Comparison of ENCODE assay signal across 1 cellular context in the genomic region with DNA sequence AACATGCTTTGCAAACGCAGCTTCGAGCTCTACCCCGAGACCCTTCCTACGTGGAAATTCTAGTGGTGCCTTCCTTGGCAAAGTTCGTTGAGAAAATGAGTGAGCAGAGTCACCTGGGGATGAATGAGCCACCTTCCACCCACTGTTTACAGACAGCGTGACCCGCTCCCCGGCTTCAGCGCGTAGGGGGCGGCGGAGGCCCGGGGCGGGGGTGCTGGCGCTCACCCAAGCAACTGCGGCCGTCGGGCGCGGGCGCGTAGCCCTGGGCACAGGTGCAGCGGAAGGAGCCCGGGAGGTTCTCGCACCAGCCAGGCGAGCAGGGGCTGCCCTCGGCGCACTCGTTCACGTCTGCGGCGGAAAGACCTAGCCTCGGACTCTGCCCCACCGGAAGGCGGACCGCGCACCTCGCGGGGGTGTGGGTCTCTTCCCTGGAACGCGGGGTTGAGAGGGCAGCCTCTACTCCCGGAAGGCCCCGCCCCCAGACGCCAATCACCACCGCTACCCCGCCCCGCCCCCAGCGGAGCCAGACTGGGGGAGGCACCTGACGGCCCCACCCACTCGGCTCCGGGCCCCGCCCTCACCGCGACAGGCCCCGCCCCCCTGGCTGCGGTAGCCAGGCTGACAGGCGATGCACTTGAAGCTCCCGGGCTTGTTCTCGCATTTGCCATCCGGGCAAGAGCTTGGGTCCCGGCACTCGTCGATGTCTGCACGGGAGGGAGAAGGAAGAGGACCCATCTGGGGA.
TF ChIP-seq lines count a peak whose summit lies in the region.

No MANE protein-coding gene starts in this region.

TF ChIP-seq in K562, 482 proteins besides CTCF, POLR2A, EP300 and RAD21 (continued from another document and continues in another):
- TF ChIP-seq, protein P1, sequence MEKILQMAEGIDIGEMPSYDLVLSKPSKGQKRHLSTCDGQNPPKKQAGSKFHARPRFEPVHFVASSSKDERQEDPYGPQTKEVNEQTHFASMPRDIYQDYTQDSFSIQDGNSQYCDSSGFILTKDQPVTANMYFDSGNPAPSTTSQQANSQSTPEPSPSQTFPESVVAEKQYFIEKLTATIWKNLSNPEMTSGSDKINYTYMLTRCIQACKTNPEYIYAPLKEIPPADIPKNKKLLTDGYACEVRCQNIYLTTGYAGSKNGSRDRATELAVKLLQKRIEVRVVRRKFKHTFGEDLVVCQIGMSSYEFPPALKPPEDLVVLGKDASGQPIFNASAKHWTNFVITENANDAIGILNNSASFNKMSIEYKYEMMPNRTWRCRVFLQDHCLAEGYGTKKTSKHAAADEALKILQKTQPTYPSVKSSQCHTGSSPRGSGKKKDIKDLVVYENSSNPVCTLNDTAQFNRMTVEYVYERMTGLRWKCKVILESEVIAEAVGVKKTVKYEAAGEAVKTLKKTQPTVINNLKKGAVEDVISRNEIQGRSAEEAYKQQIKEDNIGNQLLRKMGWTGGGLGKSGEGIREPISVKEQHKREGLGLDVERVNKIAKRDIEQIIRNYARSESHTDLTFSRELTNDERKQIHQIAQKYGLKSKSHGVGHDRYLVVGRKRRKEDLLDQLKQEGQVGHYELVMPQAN (IDR thresholded peaks at IDR 0.05; ENCODE audit: borderline replicate concordance), result no peak
- TF ChIP-seq ZNF134 (CRISPR knock-in tag; conservative IDR thresholded peaks at IDR 0.05) (no peak), ZC3H11A (IDR thresholded peaks at IDR 0.05; ENCODE audit: low read depth, low read length) (no peak), BRF1 (IDR thresholded peaks at IDR 0.05; ENCODE audit: borderline replicate concordance, extremely low read depth, insufficient read length) (no peak), BRD9 (IDR thresholded peaks at IDR 0.05; ENCODE audit: low read depth, partially characterized antibody) (no peak), ZNF699 (CRISPR knock-in tag; IDR thresholded peaks at IDR 0.05; ENCODE audit: insufficient replicate concordance) (no peak), BRCA1 (IDR thresholded peaks at IDR 0.05) (no peak), BRCA1 (CRISPR knock-in tag; IDR thresholded peaks at IDR 0.05) (no peak), ESRRB (CRISPR knock-in tag; IDR thresholded peaks at IDR 0.05; ENCODE audit: borderline replicate concordance) (no peak), ZC3H8 (IDR thresholded peaks at IDR 0.05) (no peak), ZFP36 (IDR thresholded peaks at IDR 0.05; ENCODE audit: low read depth, low read length, partially characterized antibody) (no peak), ETV6 (IDR thresholded peaks at IDR 0.05; ENCODE audit: borderline replicate concordance in 1 of 2, low read depth in 2 of 2, low read length in 1 of 2) (no peak), ETV6 (CRISPR knock-in tag; IDR thresholded peaks at IDR 0.05; ENCODE audit: borderline replicate concordance) (no peak), HBP1 (CRISPR knock-in tag; IDR thresholded peaks at IDR 0.05) (peak; percentile 19; the same call in 1 of the 2 replicates), STAT5A (IDR thresholded peaks at IDR 0.05; ENCODE audit: borderline replicate concordance, low read length) (no peak), ZNF668 (CRISPR knock-in tag; IDR thresholded peaks at IDR 0.05) (no peak), TAF1 (IDR thresholded peaks at IDR 0.05; ENCODE audit: control insufficient read depth, extremely low read depth, insufficient read depth, low read length, severe bottlenecking) (no peak), KAT7 (CRISPR knock-in tag; IDR thresholded peaks at IDR 0.05; ENCODE audit: borderline replicate concordance) (no peak), ZNF780A (CRISPR knock-in tag; IDR thresholded peaks at IDR 0.05) (no peak), CSDE1 (IDR thresholded peaks at IDR 0.05) (no peak), ZNF143 (CRISPR knock-in tag; IDR thresholded peaks at IDR 0.05) (no peak), ATF4 (CRISPR knock-in tag; IDR thresholded peaks at IDR 0.05) (no peak), FOSL1 (tag; conservative IDR thresholded peaks at IDR 0.05) (no peak), JUNB (CRISPR knock-in tag; conservative IDR thresholded peaks at IDR 0.05) (no peak), SPI1 (IDR thresholded peaks at IDR 0.05; ENCODE audit: borderline replicate concordance, low read depth, low read length) (no peak), BDP1 (IDR thresholded peaks at IDR 0.05; ENCODE audit: insufficient read depth, insufficient read length) (no peak), PTBP1 (IDR thresholded peaks at IDR 0.05; ENCODE audit: low read depth, low read length) (no peak), SMARCE1 (IDR thresholded peaks at IDR 0.05) (no peak), JUND (IDR thresholded peaks at IDR 0.05; ENCODE audit: borderline replicate concordance, low read depth, low read length) (0 out of 2 replicates have a peak, but pooled peaks have one; percentile 2), JUND (tag; IDR thresholded peaks at IDR 0.05; ENCODE audit: borderline replicate concordance, low read depth, low read length) (no peak), HNRNPLL (IDR thresholded peaks at IDR 0.05; ENCODE audit: low read depth, low read length, poor library complexity, severe bottlenecking) (peak; percentile 35), NONO (IDR thresholded peaks at IDR 0.05; ENCODE audit: low read depth in 2 of 2, low read length in 1 of 2) (peak in 1 of 2 experiments; percentile 15; a peak in 1 of 4 replicates), HMBOX1 (IDR thresholded peaks at IDR 0.05) (no peak), THRA (IDR thresholded peaks at IDR 0.05) (no peak), MBD2 (IDR thresholded peaks at IDR 0.05; ENCODE audit: borderline replicate concordance, low read depth) (no peak), RBM14 (IDR thresholded peaks at IDR 0.05; ENCODE audit: borderline replicate concordance, insufficient read depth, low read depth, low read length) (no peak), YY1 (IDR thresholded peaks at IDR 0.05; ENCODE audit: borderline replicate concordance in 1 of 3, control insufficient read depth in 1 of 3, extremely low read depth in 1 of 3, insufficient read depth in 3 of 3, insufficient read length in 1 of 3, insufficient replicate concordance in 2 of 3, low read depth in 1 of 3, low read length in 2 of 3) (no peak), CHD2 (IDR thresholded peaks at IDR 0.05; ENCODE audit: low read depth, low read length) (no peak), TGIF2 (CRISPR knock-in tag; IDR thresholded peaks at IDR 0.05) (no peak)
- TF ChIP-seq, protein P2, sequence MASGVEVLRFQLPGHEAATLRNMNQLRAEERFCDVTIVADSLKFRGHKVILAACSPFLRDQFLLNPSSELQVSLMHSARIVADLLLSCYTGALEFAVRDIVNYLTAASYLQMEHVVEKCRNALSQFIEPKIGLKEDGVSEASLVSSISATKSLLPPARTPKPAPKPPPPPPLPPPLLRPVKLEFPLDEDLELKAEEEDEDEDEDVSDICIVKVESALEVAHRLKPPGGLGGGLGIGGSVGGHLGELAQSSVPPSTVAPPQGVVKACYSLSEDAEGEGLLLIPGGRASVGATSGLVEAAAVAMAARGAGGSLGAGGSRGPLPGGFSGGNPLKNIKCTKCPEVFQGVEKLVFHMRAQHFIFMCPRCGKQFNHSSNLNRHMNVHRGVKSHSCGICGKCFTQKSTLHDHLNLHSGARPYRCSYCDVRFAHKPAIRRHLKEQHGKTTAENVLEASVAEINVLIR (CRISPR knock-in tag; IDR thresholded peaks at IDR 0.05), result no peak
- TF ChIP-seq, protein P3, sequence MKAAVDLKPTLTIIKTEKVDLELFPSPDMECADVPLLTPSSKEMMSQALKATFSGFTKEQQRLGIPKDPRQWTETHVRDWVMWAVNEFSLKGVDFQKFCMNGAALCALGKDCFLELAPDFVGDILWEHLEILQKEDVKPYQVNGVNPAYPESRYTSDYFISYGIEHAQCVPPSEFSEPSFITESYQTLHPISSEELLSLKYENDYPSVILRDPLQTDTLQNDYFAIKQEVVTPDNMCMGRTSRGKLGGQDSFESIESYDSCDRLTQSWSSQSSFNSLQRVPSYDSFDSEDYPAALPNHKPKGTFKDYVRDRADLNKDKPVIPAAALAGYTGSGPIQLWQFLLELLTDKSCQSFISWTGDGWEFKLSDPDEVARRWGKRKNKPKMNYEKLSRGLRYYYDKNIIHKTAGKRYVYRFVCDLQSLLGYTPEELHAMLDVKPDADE (conservative IDR thresholded peaks at IDR 0.05; ENCODE audit: control insufficient read depth, low read depth, low read length), result no peak
- TF ChIP-seq, protein P4, sequence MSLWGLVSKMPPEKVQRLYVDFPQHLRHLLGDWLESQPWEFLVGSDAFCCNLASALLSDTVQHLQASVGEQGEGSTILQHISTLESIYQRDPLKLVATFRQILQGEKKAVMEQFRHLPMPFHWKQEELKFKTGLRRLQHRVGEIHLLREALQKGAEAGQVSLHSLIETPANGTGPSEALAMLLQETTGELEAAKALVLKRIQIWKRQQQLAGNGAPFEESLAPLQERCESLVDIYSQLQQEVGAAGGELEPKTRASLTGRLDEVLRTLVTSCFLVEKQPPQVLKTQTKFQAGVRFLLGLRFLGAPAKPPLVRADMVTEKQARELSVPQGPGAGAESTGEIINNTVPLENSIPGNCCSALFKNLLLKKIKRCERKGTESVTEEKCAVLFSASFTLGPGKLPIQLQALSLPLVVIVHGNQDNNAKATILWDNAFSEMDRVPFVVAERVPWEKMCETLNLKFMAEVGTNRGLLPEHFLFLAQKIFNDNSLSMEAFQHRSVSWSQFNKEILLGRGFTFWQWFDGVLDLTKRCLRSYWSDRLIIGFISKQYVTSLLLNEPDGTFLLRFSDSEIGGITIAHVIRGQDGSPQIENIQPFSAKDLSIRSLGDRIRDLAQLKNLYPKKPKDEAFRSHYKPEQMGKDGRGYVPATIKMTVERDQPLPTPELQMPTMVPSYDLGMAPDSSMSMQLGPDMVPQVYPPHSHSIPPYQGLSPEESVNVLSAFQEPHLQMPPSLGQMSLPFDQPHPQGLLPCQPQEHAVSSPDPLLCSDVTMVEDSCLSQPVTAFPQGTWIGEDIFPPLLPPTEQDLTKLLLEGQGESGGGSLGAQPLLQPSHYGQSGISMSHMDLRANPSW (CRISPR knock-in tag; IDR thresholded peaks at IDR 0.05), result 0 out of 2 replicates have a peak, but pooled peaks have one; percentile 41
- TF ChIP-seq, protein P5, sequence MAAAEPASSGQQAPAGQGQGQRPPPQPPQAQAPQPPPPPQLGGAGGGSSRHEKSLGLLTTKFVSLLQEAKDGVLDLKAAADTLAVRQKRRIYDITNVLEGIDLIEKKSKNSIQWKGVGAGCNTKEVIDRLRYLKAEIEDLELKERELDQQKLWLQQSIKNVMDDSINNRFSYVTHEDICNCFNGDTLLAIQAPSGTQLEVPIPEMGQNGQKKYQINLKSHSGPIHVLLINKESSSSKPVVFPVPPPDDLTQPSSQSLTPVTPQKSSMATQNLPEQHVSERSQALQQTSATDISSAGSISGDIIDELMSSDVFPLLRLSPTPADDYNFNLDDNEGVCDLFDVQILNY (CRISPR knock-in tag; IDR thresholded peaks at IDR 0.05), result no peak
- TF ChIP-seq, protein P6, sequence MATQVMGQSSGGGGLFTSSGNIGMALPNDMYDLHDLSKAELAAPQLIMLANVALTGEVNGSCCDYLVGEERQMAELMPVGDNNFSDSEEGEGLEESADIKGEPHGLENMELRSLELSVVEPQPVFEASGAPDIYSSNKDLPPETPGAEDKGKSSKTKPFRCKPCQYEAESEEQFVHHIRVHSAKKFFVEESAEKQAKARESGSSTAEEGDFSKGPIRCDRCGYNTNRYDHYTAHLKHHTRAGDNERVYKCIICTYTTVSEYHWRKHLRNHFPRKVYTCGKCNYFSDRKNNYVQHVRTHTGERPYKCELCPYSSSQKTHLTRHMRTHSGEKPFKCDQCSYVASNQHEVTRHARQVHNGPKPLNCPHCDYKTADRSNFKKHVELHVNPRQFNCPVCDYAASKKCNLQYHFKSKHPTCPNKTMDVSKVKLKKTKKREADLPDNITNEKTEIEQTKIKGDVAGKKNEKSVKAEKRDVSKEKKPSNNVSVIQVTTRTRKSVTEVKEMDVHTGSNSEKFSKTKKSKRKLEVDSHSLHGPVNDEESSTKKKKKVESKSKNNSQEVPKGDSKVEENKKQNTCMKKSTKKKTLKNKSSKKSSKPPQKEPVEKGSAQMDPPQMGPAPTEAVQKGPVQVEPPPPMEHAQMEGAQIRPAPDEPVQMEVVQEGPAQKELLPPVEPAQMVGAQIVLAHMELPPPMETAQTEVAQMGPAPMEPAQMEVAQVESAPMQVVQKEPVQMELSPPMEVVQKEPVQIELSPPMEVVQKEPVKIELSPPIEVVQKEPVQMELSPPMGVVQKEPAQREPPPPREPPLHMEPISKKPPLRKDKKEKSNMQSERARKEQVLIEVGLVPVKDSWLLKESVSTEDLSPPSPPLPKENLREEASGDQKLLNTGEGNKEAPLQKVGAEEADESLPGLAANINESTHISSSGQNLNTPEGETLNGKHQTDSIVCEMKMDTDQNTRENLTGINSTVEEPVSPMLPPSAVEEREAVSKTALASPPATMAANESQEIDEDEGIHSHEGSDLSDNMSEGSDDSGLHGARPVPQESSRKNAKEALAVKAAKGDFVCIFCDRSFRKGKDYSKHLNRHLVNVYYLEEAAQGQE (CRISPR knock-in tag; IDR thresholded peaks at IDR 0.05; ENCODE audit: low read depth), result no peak
